ENCODE assay signal across 8 cellular contexts in the genomic region with DNA sequence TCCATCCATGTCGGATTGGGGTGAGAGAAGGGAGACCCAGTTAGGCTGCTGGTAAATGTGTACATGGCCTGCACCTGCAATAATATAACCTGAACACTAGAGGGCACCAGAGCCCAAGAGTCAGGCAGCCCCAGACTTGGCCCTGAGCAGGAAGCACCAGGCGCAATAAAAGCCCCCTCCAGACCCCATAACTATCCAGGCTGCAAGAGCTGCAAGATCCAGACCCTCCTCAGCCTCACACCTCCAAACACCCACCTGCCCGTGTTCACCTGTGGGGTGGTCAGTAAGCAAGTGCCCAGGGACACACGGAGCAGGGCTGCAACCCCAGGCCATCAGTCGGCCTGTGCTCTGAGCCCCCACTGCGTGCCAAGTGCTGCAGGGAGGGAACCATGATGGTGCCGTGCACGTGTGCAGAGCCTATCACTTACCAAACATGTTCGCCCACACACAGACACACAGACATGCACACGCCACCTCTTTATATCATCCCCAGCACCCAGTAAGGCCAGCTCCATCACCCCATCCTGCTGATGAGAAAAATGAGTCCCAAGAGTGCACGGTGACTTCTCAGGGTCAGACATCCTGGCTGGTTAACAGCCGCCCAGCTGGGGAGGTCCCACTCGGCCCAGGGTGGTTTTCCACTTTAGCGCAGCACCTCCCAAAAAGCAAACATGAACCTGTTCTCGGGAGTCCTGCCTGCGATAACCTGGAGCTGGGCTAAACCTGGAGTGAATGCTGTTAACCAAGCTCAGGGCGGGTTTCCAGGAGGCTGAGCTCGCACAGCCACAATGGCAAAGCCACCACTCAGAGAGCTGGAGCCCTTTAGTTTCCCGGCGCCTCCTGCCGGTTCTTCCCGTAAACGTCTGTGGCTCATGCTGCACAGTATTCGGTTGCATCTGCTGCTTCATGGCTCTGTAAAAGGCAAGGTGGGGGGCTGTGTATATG.
DNase-seq lines count a peak whose midpoint lies in the region; ATAC-seq lines count a peak whose summit lies in the region.

No MANE protein-coding gene starts in this region.

- H3K9me3 Mint-ChIP-seq in memory B cell = no peaks in the 10 kb centered on the region
- no peaks in the 10 kb centered on the region for H3K9me3 Mint-ChIP-seq in stimulated activated naive CD8-positive, alpha-beta T cell treated with anti-CD3 and anti-CD28 coated beads, Interleukin-15, amount 100 ng/mL, for 72 hours

- peak; percentile 27 for DNase-seq in activated gamma-delta T cell treated with Interleukin-2 at 50 U/mL for 16 hours
- no peak for DNase-seq in activated gamma-delta T cell (lab: John Stamatoyannopoulos, UW)
- peak; percentile 10 for DNase-seq in NCI-H446 treated with DMSO at 0.1 percent for 48 hours (lab: John Stamatoyannopoulos, UW)
- peak; percentile 28 to 48 for DNase-seq in activated CD4-positive, alpha-beta T cell treated with anti-CD3 and anti-CD28 coated beads for 4 hours
- DNase-seq in dermis blood vessel endothelial cell = peak; percentile 61
- DNase-seq in memory B cell (ENCODE audit: low spot score in 2 of 2) = peak; percentile 36
- DNase-seq in stimulated activated naive CD8-positive, alpha-beta T cell treated with anti-CD3 and anti-CD28 coated beads, Interleukin-15, amount 100 ng/mL, for 72 hours = peak; percentile 44 to 45

- H3K4me1 Mint-ChIP-seq in memory B cell = no peaks in the 10 kb centered on the region
- H3K4me1 Mint-ChIP-seq in stimulated activated naive CD8-positive, alpha-beta T cell treated with anti-CD3 and anti-CD28 coated beads, Interleukin-15, amount 100 ng/mL, for 72 hours = no peaks in the 10 kb centered on the region

- peaks cover 3% of the 10 kb centered on the region for H3K27me3 Mint-ChIP-seq in memory B cell
- H3K27me3 Mint-ChIP-seq in stimulated activated naive CD8-positive, alpha-beta T cell treated with anti-CD3 and anti-CD28 coated beads, Interleukin-15, amount 100 ng/mL, for 72 hours = no peaks in the 10 kb centered on the region

- H3K27ac Mint-ChIP-seq in memory B cell = no peak overlapping the region
- no peak overlapping the region for H3K27ac Mint-ChIP-seq in stimulated activated naive CD8-positive, alpha-beta T cell treated with anti-CD3 and anti-CD28 coated beads, Interleukin-15, amount 100 ng/mL, for 72 hours

- H3K4me3 Mint-ChIP-seq in memory B cell = no peak overlapping the region
- H3K4me3 Mint-ChIP-seq in stimulated activated naive CD8-positive, alpha-beta T cell treated with anti-CD3 and anti-CD28 coated beads, Interleukin-15, amount 100 ng/mL, for 72 hours = no peak overlapping the region

- H3K36me3 Mint-ChIP-seq in memory B cell = no peaks in the 10 kb centered on the region

- ATAC-seq in HG03135 (IDR thresholded peaks at IDR 0.05; ENCODE audit: unreplicated experiment) = peak; percentile 67
- peak; percentile 44 for ATAC-seq in memory B cell (ENCODE audit: low read depth)
- ATAC-seq in stimulated activated naive CD8-positive, alpha-beta T cell treated with anti-CD3 and anti-CD28 coated beads, Interleukin-15, amount 100 ng/mL, for 72 hours = peak; percentile 69
